1 cellular context compared by ENCODE assay signal in genomic region chr1:161119379-161120061, GRCh38.
TF ChIP-seq lines count a peak whose summit lies in the region.

No MANE protein-coding gene starts in this region.

TF ChIP-seq in neural cell, 6 proteins besides CTCF, POLR2A, EP300 and RAD21:
- no peak for TF ChIP-seq POLR2AphosphoS5 (IDR thresholded peaks at IDR 0.05)
- no peak for TF ChIP-seq EZH2 (IDR thresholded peaks at IDR 0.05; ENCODE audit: borderline replicate concordance, insufficient read depth, low read length, poor library complexity, severe bottlenecking)
- no peak for TF ChIP-seq TAF1 (IDR thresholded peaks at IDR 0.05; ENCODE audit: low read depth)
- no peak for TF ChIP-seq SMC3 (conservative IDR thresholded peaks at IDR 0.05; ENCODE audit: poor library complexity)
- no peak for TF ChIP-seq REST (IDR thresholded peaks at IDR 0.05; ENCODE audit: borderline replicate concordance)
- no peak for TF ChIP-seq MXI1 (conservative IDR thresholded peaks at IDR 0.05; ENCODE audit: poor library complexity, severe bottlenecking)
